Comparison of ENCODE assay signal across 23 cellular contexts in genomic region chr2:36178384-36178783, GRCh38.
"Had no signal": no experiment of that assay in that cellular context is flagged by ENCODE, and none has a peak within 500 bp of the region (broad histone marks: within the 10 kb centered on the region; RNA-seq: fewer than 3 reads in every experiment).

No MANE protein-coding gene starts in this region.

- H3K27me3 Mint-ChIP-seq: activated CD4-positive, alpha-beta memory T cell treated with anti-CD3 and anti-CD28 coated beads for 36 hours; central memory CD8-positive, alpha-beta T cell had no signal

- ATAC-seq: left ventricle myocardium superior, mucosa of descending colon had no signal

- H3K4me1 Mint-ChIP-seq: central memory CD8-positive, alpha-beta T cell; endodermal cell had no signal

- H3K27ac Mint-ChIP-seq: activated CD4-positive, alpha-beta memory T cell treated with anti-CD3 and anti-CD28 coated beads for 36 hours; endodermal cell; nephron progenitor cell; T-helper 1 cell treated with Interleukin-12 subunit alpha and Interleukin-12 subunit beta and Interleukin-4 antibody, amounts not matched to agents 30 μg/mL and 1 μg/mL, for 36 hours had no signal

- DNase-seq: activated CD4-positive, alpha-beta memory T cell treated with anti-CD3 and anti-CD28 coated beads for 36 hours; activated CD4-positive, alpha-beta T cell treated with anti-CD3 and anti-CD28 coated beads for 4 hours; activated CD4-positive, CD25-positive, alpha-beta regulatory T cell; activated naive CD4-positive, alpha-beta T cell treated with Interleukin-2 at 50 U/mL for 16 hours; activated T-cell treated with anti-CD3 and anti-CD28 coated beads, Interleukin-2, amount 50 U/mL, for 48 hours; colonic mucosa; endodermal cell; left ventricle myocardium superior; mesendoderm; mucosa of descending colon; nephron progenitor cell; nucleus accumbens; posterior cingulate gyrus; sigmoid colon; stimulated activated CD4-positive, alpha-beta T cell treated with anti-CD3 and anti-CD28 coated beads, Interleukin-2, amount 100 ng/mL, for 48 hours; stimulated activated CD8-positive, alpha-beta memory T cell treated with anti-CD3 and anti-CD28 coated beads, Interleukin-4, amount 100 ng/mL, for 48 hours; stimulated activated naive CD4-positive, alpha-beta T cell; upper lobe of left lung had no signal

- H3K9me3 Mint-ChIP-seq: central memory CD8-positive, alpha-beta T cell; T-helper 1 cell treated with Interleukin-12 subunit alpha and Interleukin-12 subunit beta and Interleukin-4 antibody, amounts not matched to agents 30 μg/mL and 1 μg/mL, for 36 hours had no signal

- H3K4me3 ChIP-seq: colonic mucosa, mucosa of descending colon, sigmoid colon, SJSA1, smooth muscle cell, thoracic aorta, upper lobe of left lung had no signal

- H3K36me3 Mint-ChIP-seq: activated CD4-positive, alpha-beta memory T cell treated with anti-CD3 and anti-CD28 coated beads for 36 hours had no signal

- H3K4me3 Mint-ChIP-seq: activated CD4-positive, alpha-beta memory T cell treated with anti-CD3 and anti-CD28 coated beads for 36 hours; central memory CD8-positive, alpha-beta T cell; endodermal cell; nephron progenitor cell; T-helper 1 cell treated with Interleukin-12 subunit alpha and Interleukin-12 subunit beta and Interleukin-4 antibody, amounts not matched to agents 30 μg/mL and 1 μg/mL, for 36 hours had no signal
